In the genomic region with DNA sequence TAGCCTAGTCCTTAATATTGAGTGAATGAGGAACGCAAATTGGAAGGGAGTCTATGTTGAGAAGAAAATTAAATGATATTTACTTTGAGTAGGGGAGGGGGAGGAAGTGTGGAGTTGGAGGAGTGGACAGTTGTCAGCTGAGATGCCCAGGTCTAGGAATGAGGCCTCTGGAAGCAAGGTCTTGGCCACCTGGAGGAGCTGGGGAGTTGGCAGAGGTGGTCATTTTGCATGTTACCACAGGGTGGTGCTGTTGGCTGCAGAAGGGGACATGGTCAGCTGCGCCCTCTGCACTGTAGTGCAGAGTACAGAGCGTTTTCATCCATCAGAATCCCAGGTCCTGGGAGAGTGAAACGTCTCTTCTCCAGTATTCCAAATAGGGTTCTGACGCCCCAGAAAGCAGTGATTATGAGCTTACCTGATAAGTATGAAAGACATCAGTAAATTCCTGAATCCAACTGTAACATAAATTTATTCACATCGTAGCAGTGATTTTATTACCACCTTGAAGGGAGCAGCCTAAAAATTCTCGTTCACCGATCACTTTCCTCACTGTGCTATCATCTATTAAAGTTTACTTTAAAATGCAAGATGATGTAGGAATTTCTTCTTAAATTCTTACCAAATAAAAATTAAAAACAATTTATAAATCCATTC, we compare ENCODE assay signal across 8 cellular contexts. TPM values are rescaled to one million over a fixed set of nuclear protein-coding genes. Genes with fewer than 3 reads are reported as not detected.
DNase-seq lines count a peak whose midpoint lies in the region; ATAC-seq and FAIRE-seq lines count a peak whose summit lies in the region.

No MANE protein-coding gene starts in this region.

- peak overlapping the region in 5 of 10 donors; percentile 42 to 64 (median 56) for H3K27ac Mint-ChIP-seq in naive thymus-derived CD8-positive, alpha-beta T cell

- H3K36me3 Mint-ChIP-seq in naive thymus-derived CD8-positive, alpha-beta T cell: peaks cover 4 to 76% (median 8%) of the 10 kb centered on the region in 3 donors

- ATAC-seq in naive thymus-derived CD8-positive, alpha-beta T cell: peak; percentile 60 to 66
- ATAC-seq in GM18858 (IDR thresholded peaks at IDR 0.05; ENCODE audit: unreplicated experiment): no peak

- H3K9me3 Mint-ChIP-seq in naive thymus-derived CD8-positive, alpha-beta T cell: no peaks in the 10 kb centered on the region

- FAIRE-seq in GM18507 (lab: Jason Lieb, UNC): peak; percentile 65

- peak; percentile 33 to 42 for DNase-seq in AML-193 (lab: John Stamatoyannopoulos, UW)
- no peak for DNase-seq in GM18507 (ENCODE audit: extremely low spot score, insufficient read length, low read depth)
- DNase-seq in NCI-H345 (lab: John Stamatoyannopoulos, UW): peak; percentile 46
- DNase-seq in activated CD4-positive, alpha-beta T cell treated with anti-CD3 and anti-CD28 coated beads, Interleukin-2, amount 50 U/mL, for 1 hour: peak; percentile 21
- DNase-seq in fibroblast of gingiva (ENCODE audit: low read depth): peak; percentile 67
- peak in 2 of 10 donors; percentile 12 to 25 for DNase-seq in naive thymus-derived CD8-positive, alpha-beta T cell
- DNase-seq in effector CD8-positive, alpha-beta T cell (lab: John Stamatoyannopoulos, UW): no peak

- H3K4me3 Mint-ChIP-seq in naive thymus-derived CD8-positive, alpha-beta T cell: no peak overlapping the region

- POLR2A ChIA-PET in naive thymus-derived CD8-positive, alpha-beta T cell (lab: Charles Lee): interaction anchor here (0.5 kb wide), 1 partner anchor 720 kb away, joined by 3 read pairs; no protein-coding TSS in a partner anchor

- peaks cover 0 to 14% (median 5%) of the 10 kb centered on the region in 4 donors for H3K4me1 Mint-ChIP-seq in naive thymus-derived CD8-positive, alpha-beta T cell

- no peaks in the 10 kb centered on the region for H3K27me3 Mint-ChIP-seq in naive thymus-derived CD8-positive, alpha-beta T cell

RNA-seq across cellular contexts. Expression of gene PARK7, which starts 13.8 kb away (rescaled TPM):
- 100 to 1,000 TPM; 110 to 113 TPM for total RNA-seq in naive thymus-derived CD8-positive, alpha-beta T cell
- polyA plus RNA-seq in naive thymus-derived CD8-positive, alpha-beta T cell: 100 to 1,000 TPM; 318 to 348 (median 345) TPM

RNA-seq across cellular contexts. Expression of gene TNFRSF9, which starts 34.7 kb away (rescaled TPM):
- under 1 TPM; 0.05 to 0.25 TPM for total RNA-seq in naive thymus-derived CD8-positive, alpha-beta T cell
- 1 to 10 TPM in 1 of 3 donors, under 1 TPM in 2; 0.15 to 5.1 (median 0.24) TPM for polyA plus RNA-seq in naive thymus-derived CD8-positive, alpha-beta T cell

RNA-seq across cellular contexts. Expression of gene ERRFI1, which starts 50.8 kb away (rescaled TPM):
- total RNA-seq in naive thymus-derived CD8-positive, alpha-beta T cell: 1 to 10 TPM; 1.0 to 2.1 TPM
- polyA plus RNA-seq in naive thymus-derived CD8-positive, alpha-beta T cell: under 1 TPM in 2 of 3 donors, not detected in 1; 0.28 to 0.42 TPM

Comparison
In these comparisons a context has a peak if more than half of its experiments do, and no peak if none do; other contexts are left out.
1. DNase-seq: peak in AML-193 (2 of 2), NCI-H345 (single experiment), activated CD4-positive, alpha-beta T cell treated with anti-CD3 and anti-CD28 coated beads, Interleukin-2, amount 50 U/mL, for 1 hour (single experiment) and fibroblast of gingiva (single experiment); none in GM18507 (single experiment) and effector CD8-positive, alpha-beta T cell (single experiment).